ENCODE assay signal across 8 cellular contexts in genomic region chr1:111139956-111140679, GRCh38. TPM values are rescaled to one million over a fixed set of nuclear protein-coding genes. Genes with fewer than 3 reads are reported as not detected.
A peak's percentile ranks its signal among the peaks of the same experiment; 100 is the strongest.
DNase-seq lines count a peak whose midpoint lies in the region; ATAC-seq and TF ChIP-seq lines count a peak whose summit lies in the region.

TSS of gene CEPT1 (plus strand) at chr1:111140223. CDS start at chr1:111147715, 7,492 bp downstream.
TSS of gene DRAM2 (minus strand) at chr1:111140093. CDS start at chr1:111131554, 8,539 bp downstream.

- H3K36me3 ChIP-seq in suprapubic skin = peaks cover 5% of the 10 kb centered on the region

- H3K4me1 Mint-ChIP-seq in activated naive CD4-positive, alpha-beta T cell treated with anti-CD3 and anti-CD28 coated beads, Interleukin-2, amount 50 U/mL, for 24 hours = peaks cover 60% of the 10 kb centered on the region

- H3K36me3 Mint-ChIP-seq in activated naive CD4-positive, alpha-beta T cell treated with anti-CD3 and anti-CD28 coated beads, Interleukin-2, amount 50 U/mL, for 24 hours = peaks cover 6% of the 10 kb centered on the region

- no peaks in the 10 kb centered on the region for H3K27me3 Mint-ChIP-seq in activated naive CD4-positive, alpha-beta T cell treated with anti-CD3 and anti-CD28 coated beads, Interleukin-2, amount 50 U/mL, for 24 hours

- no peaks in the 10 kb centered on the region for H3K27me3 ChIP-seq in suprapubic skin

- peak; percentile 80 for DNase-seq in NCI-H1048 (lab: John Stamatoyannopoulos, UW)
- DNase-seq in glomerular visceral epithelial cell (ENCODE audit: extremely low spot score) = peak; percentile 93
- peak; percentile 88 for DNase-seq in occipital lobe (lab: John Stamatoyannopoulos, UW)
- peak; percentile 95 for DNase-seq in suprapubic skin (ENCODE audit: low spot score in 2 of 2)

- H3K9me3 ChIP-seq in suprapubic skin = no peaks in the 10 kb centered on the region

- H3K9me3 Mint-ChIP-seq in activated naive CD4-positive, alpha-beta T cell treated with anti-CD3 and anti-CD28 coated beads, Interleukin-2, amount 50 U/mL, for 24 hours = no peaks in the 10 kb centered on the region

- H3K4me1 ChIP-seq in suprapubic skin = peaks cover 44% of the 10 kb centered on the region

- TF ChIP-seq CTCF in suprapubic skin (IDR thresholded peaks at IDR 0.05) = no peak

- peak within 1 kb of the TSS; percentile 98 for H3K4me3 ChIP-seq in GM08714 (ENCODE audit: low read length)
- peak within 1 kb of the TSS; percentile 72 for H3K4me3 ChIP-seq in suprapubic skin

- TF ChIP-seq EP300 in suprapubic skin (IDR thresholded peaks at IDR 0.05) = no peak

- H3K27ac ChIP-seq in suprapubic skin = peak within 1 kb of the TSS; percentile 92

- ATAC-seq in HG02588 (IDR thresholded peaks at IDR 0.05; ENCODE audit: unreplicated experiment) (peak; percentile 68), SK-N-SH treated with all-trans-retinoic acid at 6 μM for 48 hours (peak; percentile 83)

- TF ChIP-seq POLR2A in suprapubic skin (IDR thresholded peaks at IDR 0.05) = peak in 1 of 2 donors; percentile 50

- WGBS in suprapubic skin = 0% methylated on average over 29 of the region's 68 CpGs

- H3K27ac Mint-ChIP-seq in activated naive CD4-positive, alpha-beta T cell treated with anti-CD3 and anti-CD28 coated beads, Interleukin-2, amount 50 U/mL, for 24 hours = peak within 1 kb of the TSS; percentile 100

- peak within 1 kb of the TSS; percentile 99 for H3K4me3 Mint-ChIP-seq in activated naive CD4-positive, alpha-beta T cell treated with anti-CD3 and anti-CD28 coated beads, Interleukin-2, amount 50 U/mL, for 24 hours

TF ChIP-seq in SK-N-SH treated with all-trans-retinoic acid at 6 μM for 48 hours, 23 proteins besides CTCF, POLR2A, EP300 and RAD21:
- no peak for TF ChIP-seq CSDC2 (CRISPR knock-in tag; IDR thresholded peaks at IDR 0.05)
- TF ChIP-seq GLIS3 (CRISPR knock-in tag; IDR thresholded peaks at IDR 0.05) = peak; percentile 35; the same call in 1 of the 2 replicates
- TF ChIP-seq SNAI2 (CRISPR knock-in tag; IDR thresholded peaks at IDR 0.05) = peak; percentile 48; the same call in 1 of the 2 replicates
- TF ChIP-seq ZC3H10 (CRISPR knock-in tag; IDR thresholded peaks at IDR 0.05) = no peak
- no peak for TF ChIP-seq ISL1 (CRISPR knock-in tag; IDR thresholded peaks at IDR 0.05)
- no peak for TF ChIP-seq ARNTL (CRISPR knock-in tag; IDR thresholded peaks at IDR 0.05; ENCODE audit: borderline replicate concordance, low read depth)
- TF ChIP-seq TSHZ2 (CRISPR knock-in tag; IDR thresholded peaks at IDR 0.05) = 0 out of 2 replicates have a peak, but pooled peaks have one; percentile 41
- TF ChIP-seq ZNF8 (CRISPR knock-in tag; IDR thresholded peaks at IDR 0.05) = no peak

RNA-seq across cellular contexts. Expression of gene CEPT1, which starts in this region (rescaled TPM):
- total RNA-seq in occipital lobe = 51.0 TPM
- total RNA-seq in suprapubic skin = 10 to 100 TPM; 29.8 to 50.8 (median 36.9) TPM

RNA-seq across cellular contexts. Expression of gene DRAM2, which starts in this region (rescaled TPM):
- total RNA-seq in occipital lobe (59.6 TPM), suprapubic skin (10 to 100 TPM; 24.4 to 37.1 (median 31.1) TPM)

Comparison
In these comparisons a context has a peak if more than half of its experiments do, and no peak if none do; other contexts are left out.
1. Peak in every context shown above with its lines: DNase-seq, ATAC-seq, H3K4me3 ChIP-seq and H3K27ac ChIP-seq.